ENCODE assay signal across 9 cellular contexts in the genomic region with DNA sequence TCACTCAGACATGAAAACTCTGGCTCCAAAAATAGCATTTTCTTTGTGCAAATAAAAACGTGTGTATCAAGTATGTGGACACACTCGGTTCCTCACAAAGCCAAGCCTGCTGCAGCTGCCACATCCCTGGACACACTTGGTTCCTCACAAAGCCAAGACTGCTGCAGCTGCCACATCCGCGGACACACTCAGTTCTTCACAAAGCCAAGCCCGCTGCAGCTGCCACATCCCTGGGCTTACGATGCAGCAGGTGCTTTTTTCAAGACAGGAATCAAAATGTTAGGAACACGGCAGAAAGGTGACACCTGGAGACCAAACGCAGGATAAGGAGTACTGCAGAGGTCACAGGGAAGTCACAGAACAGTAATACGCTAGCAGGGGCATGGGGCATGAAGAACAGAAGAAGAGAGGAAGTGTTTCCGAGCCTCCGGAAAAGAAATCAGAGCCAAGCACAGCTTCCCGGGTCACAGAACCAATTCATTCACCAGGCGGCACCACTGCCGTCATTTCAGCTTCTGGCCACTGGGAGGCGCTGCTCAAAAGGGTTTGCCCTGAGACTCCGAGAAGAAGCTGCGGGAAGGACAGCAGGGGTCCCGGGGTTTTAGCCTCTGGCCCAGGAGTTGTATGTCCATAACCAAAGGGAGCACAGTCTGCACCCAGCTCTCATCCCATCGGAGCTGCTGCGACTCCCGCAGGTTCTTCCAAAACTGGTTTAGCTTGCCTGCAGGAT. TPM values are rescaled to one million over a fixed set of nuclear protein-coding genes. Genes with fewer than 3 reads are reported as not detected.
DNase-seq lines count a peak whose midpoint lies in the region; ATAC-seq and TF ChIP-seq lines count a peak whose summit lies in the region.
"Not testable (repeated sequence)": the region's sequence is repeated elsewhere in the genome, so short reads cannot be mapped to it uniquely, and the experiment has no call there.
"Had no signal": no experiment of that assay in that cellular context is flagged by ENCODE, and none has a peak within 500 bp of the region (broad histone marks: within the 10 kb centered on the region; RNA-seq: fewer than 3 reads in every experiment).

No MANE protein-coding gene starts in this region.

- TF ChIP-seq EP300 in sigmoid colon (IDR thresholded peaks at IDR 0.05) = not testable (repeated sequence)

- H3K9me2 ChIP-seq in DOHH2 (replicated peaks; ENCODE audit: control insufficient read depth, low read length) = not testable (repeated sequence)

- H3F3A ChIP-seq in DOHH2 (ENCODE audit: control insufficient read depth, insufficient read depth) = not testable (repeated sequence)

- not testable (repeated sequence) for H3K4me1 ChIP-seq in DOHH2 (ENCODE audit: control insufficient read depth, low read length); RWPE2 (ENCODE audit: insufficient read depth, poor library complexity, severe bottlenecking); sigmoid colon; testis

- not testable (repeated sequence) for TF ChIP-seq POLR2A in sigmoid colon (IDR thresholded peaks at IDR 0.05); testis (IDR thresholded peaks at IDR 0.05)

- ATAC-seq in RWPE2 (ENCODE audit: low read depth) = not testable (repeated sequence)

- intact Hi-C loops in sigmoid colon (cut with DNase I); testis (cut with DNase I; ENCODE audit: low total_unique reads): not testable (repeated sequence)

- peak; percentile 42 for DNase-seq in NCI-H1092 (lab: John Stamatoyannopoulos, UW)
- not testable (repeated sequence) for DNase-seq in RWPE2 (ENCODE audit: low spot score); coronary artery (ENCODE audit: low spot score); sigmoid colon
- DNase-seq in activated T-cell treated with anti-CD3 and anti-CD28 coated beads for 4 hours = peak; percentile 55
- DNase-seq in kidney tubule cell (ENCODE audit: low spot score) = peak; percentile 9
- peak; percentile 70 for DNase-seq in testis

- not testable (repeated sequence) for H3K9me3 ChIP-seq in DOHH2 (ENCODE audit: control insufficient read depth, insufficient read depth, low read length); RWPE2 (ENCODE audit: severe bottlenecking); sigmoid colon; testis

- H3K27me3 ChIP-seq in DOHH2 (ENCODE audit: control insufficient read depth, low read length); RWPE2 (ENCODE audit: insufficient read depth, poor library complexity, severe bottlenecking); sigmoid colon; testis: not testable (repeated sequence)

- H3K4me3 ChIP-seq in DOHH2 (ENCODE audit: low read length); RWPE2 (ENCODE audit: severe bottlenecking); coronary artery; sigmoid colon; testis: not testable (repeated sequence)

- not testable (repeated sequence) for H3K27ac ChIP-seq in DOHH2 (ENCODE audit: low read depth, low read length); RWPE2 (ENCODE audit: poor library complexity, severe bottlenecking); coronary artery; sigmoid colon; testis

- H3K36me3 ChIP-seq in DOHH2 (ENCODE audit: control insufficient read depth, low read length); RWPE2 (ENCODE audit: low read depth); sigmoid colon; testis (ENCODE audit: low read depth, missing control alignments): not testable (repeated sequence)

- 13 to 40% methylated on average over 21 of the region's 21 CpGs for WGBS in sigmoid colon, 2 donors
- 48 to 54% methylated on average over 15 to 21 of the region's 21 CpGs for WGBS in testis, 2 donors

- TF ChIP-seq CTCF in DOHH2 (IDR thresholded peaks at IDR 0.05; ENCODE audit: low read depth, low read length, poor library complexity, severe bottlenecking) (peak; percentile 68), RWPE2 (IDR thresholded peaks at IDR 0.05; ENCODE audit: poor library complexity, severe bottlenecking) (peak; percentile 58), coronary artery (IDR thresholded peaks at IDR 0.05) (peak; percentile 35), sigmoid colon (IDR thresholded peaks at IDR 0.05) (peak in 3 of 4 experiments; percentile 45 to 58 (median 48)), testis (IDR thresholded peaks at IDR 0.05) (peak in 2 of 3 experiments; percentile 47 to 71)

- H3K79me2 ChIP-seq in DOHH2 (ENCODE audit: control insufficient read depth, low read length) = not testable (repeated sequence)

- H4K20me1 ChIP-seq in DOHH2 (ENCODE audit: control insufficient read depth, insufficient read depth, low read depth, low read length) = not testable (repeated sequence)

- not testable (repeated sequence) for H3K4me2 ChIP-seq in DOHH2 (ENCODE audit: low read length)

RNA-seq across cellular contexts. Expression of a gene that starts 40.0 kb away (rescaled TPM):
- total RNA-seq in sigmoid colon (1 to 10 TPM in 1 of 4 donors, not detected in 3; 1.1 TPM), testis (100 to 1,000 TPM; 123 to 239 TPM)
- polyA plus RNA-seq in sigmoid colon (under 1 TPM in 1 of 3 donors, not detected in 2; 0.06 TPM), testis (ENCODE audit: insufficient read depth, low read depth, low replicate concordance) (534 TPM)
- total RNA-seq: subcutaneous adipose tissue had no signal

Comparison
In these comparisons a context has a peak if more than half of its experiments do, and no peak if none do; other contexts are left out.
1. RNA of a gene that starts 40.0 kb away (total RNA-seq): 123 to 239 TPM in testis; 1.1 TPM in sigmoid colon; every median in the first group is over 10 times any median in the second.
2. Peak in every context shown above with its lines, with median percentiles within 50 percentile points of each other: CTCF ChIP-seq.